ENCODE assay signal across 1 cellular context in genomic region chr6:32037598-32038524, GRCh38. TPM values are rescaled to one million over a fixed set of nuclear protein-coding genes. Genes with fewer than 3 reads are reported as not detected.
"Had no signal": no experiment of that assay in that cellular context is flagged by ENCODE, and none has a peak within 500 bp of the region (broad histone marks: within the 10 kb centered on the region; RNA-seq: fewer than 3 reads in every experiment).

CYP21A2 (plus strand) TSS chr6:32038415; CDS start chr6:32038423, 8 bp downstream.

RNA-seq across cellular contexts. Expression of gene CYP21A2, which starts in this region (rescaled TPM):
- total RNA-seq: occipital lobe had no signal
